In genomic region chr7:102613575-102614345, GRCh38 we compare ENCODE assay signal across 11 cellular contexts. TPM values are rescaled to one million over a fixed set of nuclear protein-coding genes. Genes with fewer than 3 reads are reported as not detected.
DNase-seq lines count a peak whose midpoint lies in the region; ATAC-seq and TF ChIP-seq lines count a peak whose summit lies in the region.
"Not testable (repeated sequence)": the region's sequence is repeated elsewhere in the genome, so short reads cannot be mapped to it uniquely, and the experiment has no call there.
"Had no signal": no experiment of that assay in that cellular context is flagged by ENCODE, and none has a peak within 500 bp of the region (broad histone marks: within the 10 kb centered on the region; RNA-seq: fewer than 3 reads in every experiment).

No MANE protein-coding gene starts in this region.

- intact Hi-C loops in mucosa of descending colon (cut with DNase I, micrococcal nuclease), result not testable (repeated sequence)

- not testable (repeated sequence) for H3K4me1 Mint-ChIP-seq in activated naive CD8-positive, alpha-beta T cell treated with anti-CD3 and anti-CD28 coated beads, Interleukin-2, amount 50 U/mL, for 24 hours

- H3K4me3 ChIP-seq in mucosa of descending colon, result not testable (repeated sequence)

- peak; percentile 72 for ATAC-seq in GM18867 (IDR thresholded peaks at IDR 0.05; ENCODE audit: unreplicated experiment)
- peak; percentile 68 for ATAC-seq in GM19468 (IDR thresholded peaks at IDR 0.05; ENCODE audit: extremely low read depth, unreplicated experiment)
- ATAC-seq in HG02623 (IDR thresholded peaks at IDR 0.05; ENCODE audit: unreplicated experiment), result peak; percentile 59
- ATAC-seq in HG03095 (IDR thresholded peaks at IDR 0.05; ENCODE audit: unreplicated experiment), result peak; percentile 60
- peak; percentile 56 for ATAC-seq in HG03565 (IDR thresholded peaks at IDR 0.05; ENCODE audit: unreplicated experiment)
- ATAC-seq in activated naive CD8-positive, alpha-beta T cell treated with anti-CD3 and anti-CD28 coated beads, Interleukin-2, amount 50 U/mL, for 24 hours, result peak; percentile 8
- ATAC-seq in mucosa of descending colon, result peak; percentile 1

- not testable (repeated sequence) for H3K36me3 Mint-ChIP-seq in activated naive CD8-positive, alpha-beta T cell treated with anti-CD3 and anti-CD28 coated beads, Interleukin-2, amount 50 U/mL, for 24 hours (ENCODE audit: low read depth)

- not testable (repeated sequence) for DNase-seq in activated naive CD8-positive, alpha-beta T cell treated with anti-CD3 and anti-CD28 coated beads, Interleukin-2, amount 50 U/mL, for 24 hours
- DNase-seq in mucosa of descending colon, result peak in 1 of 3 donors; percentile 20

- not testable (repeated sequence) for H3K27ac Mint-ChIP-seq in activated naive CD8-positive, alpha-beta T cell treated with anti-CD3 and anti-CD28 coated beads, Interleukin-2, amount 50 U/mL, for 24 hours

- H3K27me3 Mint-ChIP-seq in activated naive CD8-positive, alpha-beta T cell treated with anti-CD3 and anti-CD28 coated beads, Interleukin-2, amount 50 U/mL, for 24 hours, result not testable (repeated sequence)

- H3K36me3 ChIP-seq in mucosa of descending colon (ENCODE audit: low read depth), result not testable (repeated sequence)

- not testable (repeated sequence) for TF ChIP-seq CTCF in mucosa of descending colon (IDR thresholded peaks at IDR 0.05)

- H3K9me3 ChIP-seq in mucosa of descending colon, result not testable (repeated sequence)

- not testable (repeated sequence) for H3K4me1 ChIP-seq in mucosa of descending colon (ENCODE audit: low read depth)

- not testable (repeated sequence) for H3K4me3 Mint-ChIP-seq in activated naive CD8-positive, alpha-beta T cell treated with anti-CD3 and anti-CD28 coated beads, Interleukin-2, amount 50 U/mL, for 24 hours

- H3K9me3 Mint-ChIP-seq in activated naive CD8-positive, alpha-beta T cell treated with anti-CD3 and anti-CD28 coated beads, Interleukin-2, amount 50 U/mL, for 24 hours, result not testable (repeated sequence)

RNA-seq across cellular contexts. Expression of gene RASA4, which starts 2.8 kb away (rescaled TPM):
- total RNA-seq in mucosa of descending colon, result 10 to 100 TPM; 18.3 to 68.4 (median 21.5) TPM

RNA-seq across cellular contexts. Expression of gene UPK3BL1, which starts 28.8 kb away (rescaled TPM):
- total RNA-seq in mucosa of descending colon, result 10 to 100 TPM; 10.7 to 23.1 (median 12.3) TPM

RNA-seq across cellular contexts. Expression of gene SPDYE2B, which starts 36.4 kb away (rescaled TPM):
- total RNA-seq in mucosa of descending colon, result not detected
- total RNA-seq: cardiac muscle cell; liver; naive thymus-derived CD4-positive, alpha-beta T cell; prostate gland had no signal

RNA-seq across cellular contexts. Expression of gene POLR2J3, which starts 41.4 kb away (rescaled TPM):
- 10 to 100 TPM; 23.7 to 43.7 (median 27.5) TPM for total RNA-seq in mucosa of descending colon

RNA-seq across cellular contexts. Expression of gene POLR2J2, which starts 57.7 kb away (rescaled TPM):
- total RNA-seq in mucosa of descending colon, result 10 to 100 TPM in 1 of 3 donors, 1 to 10 TPM in 2; 6.5 to 14.7 (median 8.8) TPM

Comparison
In these comparisons a context has a peak if more than half of its experiments do, and no peak if none do; other contexts are left out.
1. ATAC-seq: peak in every context shown above with its lines; median percentile 72 in GM18867; 68 in GM19468; 60 in HG03095; 59 in HG02623; 56 in HG03565; 8 in activated naive CD8-positive, alpha-beta T cell treated with anti-CD3 and anti-CD28 coated beads, Interleukin-2, amount 50 U/mL, for 24 hours; 1 in mucosa of descending colon.